Comparison of ENCODE assay signal across 25 cellular contexts in the genomic region with DNA sequence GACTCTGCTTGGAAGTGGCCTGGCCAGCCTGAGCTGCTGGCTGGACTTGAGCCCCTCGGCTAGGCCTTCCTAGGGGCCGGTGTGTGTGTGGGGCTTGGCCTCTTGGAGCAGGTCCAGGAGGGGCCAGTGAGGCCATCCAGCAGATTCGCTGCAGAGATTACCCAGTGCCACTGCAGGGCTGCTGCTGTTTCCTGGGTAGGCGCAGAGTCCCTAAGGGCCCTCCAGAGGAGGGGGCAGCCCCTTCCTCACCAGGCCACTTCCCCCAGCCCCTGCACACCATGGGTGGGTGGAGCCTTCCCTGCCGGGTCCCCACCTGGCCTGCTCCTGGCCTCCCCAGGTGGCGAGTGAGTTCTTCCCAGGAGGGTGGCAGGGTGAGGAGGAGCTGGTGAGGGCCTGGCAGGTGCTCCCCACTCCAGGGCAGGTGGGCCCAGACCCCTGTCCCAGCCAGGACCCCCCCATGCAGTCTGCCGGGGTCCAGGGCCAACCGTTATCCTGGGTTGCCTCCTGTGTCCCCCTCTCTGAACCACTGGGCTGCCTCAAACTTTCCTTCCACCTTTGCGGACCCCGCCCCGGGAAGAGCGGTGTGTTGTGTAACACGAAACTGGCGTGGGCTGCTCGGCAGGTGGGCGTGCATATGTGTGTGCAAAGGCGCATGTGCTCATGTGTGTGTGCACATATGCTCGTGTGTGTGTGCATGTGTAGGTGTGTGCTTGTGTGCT. TPM values are rescaled to one million over a fixed set of nuclear protein-coding genes. Genes with fewer than 3 reads are reported as not detected.
DNase-seq lines count a peak whose midpoint lies in the region; ATAC-seq, FAIRE-seq and TF ChIP-seq lines count a peak whose summit lies in the region.
"Had no signal": no experiment of that assay in that cellular context is flagged by ENCODE, and none has a peak within 500 bp of the region (broad histone marks: within the 10 kb centered on the region; RNA-seq: fewer than 3 reads in every experiment).

No MANE protein-coding gene starts in this region.

- no peak overlapping the region for H2AFZ ChIP-seq in HepG2 (ENCODE audit: low read length)

- peaks cover 1% of the 10 kb centered on the region for H3K27me3 ChIP-seq in bronchial epithelial cell (ENCODE audit: control insufficient read depth, insufficient read depth, low read length)
- H3K27me3 ChIP-seq in HepG2 (ENCODE audit: control insufficient read depth in 1 of 2, insufficient read depth in 2 of 2, low read length in 2 of 2): peaks cover 5 to 22% of the 10 kb centered on the region in 2 experiments
- H3K27me3 ChIP-seq in spleen (replicated peaks in 1 of 7): peaks cover 0 to 75% (median 13%) of the 10 kb centered on the region in 7 donors
- H3K27me3 ChIP-seq: MG63, pancreas had no signal

- WGBS in HepG2 (ENCODE audit: low lambda C conversion rate): 65% methylated on average over 4 of the region's 18 CpGs
- 65 to 78% (median 70%) methylated on average over 15 to 18 of the region's 18 CpGs for WGBS in spleen, 5 donors

- H3K27ac ChIP-seq in HepG2 (ENCODE audit: extremely low read length, insufficient read depth, low read length) (no peak overlapping the region), spleen (no peak overlapping the region)
- H3K27ac ChIP-seq: adrenal gland, cardiac muscle cell, pancreas, VCaP had no signal

- POLR2A ChIA-PET in HepG2 (lab: Yijun Ruan, JAX): no interaction called here

- H4K20me1 ChIP-seq in HepG2 (ENCODE audit: insufficient read depth, low read length): no peaks in the 10 kb centered on the region

- in situ Hi-C loops in HepG2 (cut with HindIII; ENCODE audit: extremely low pct_ligation_motif_present, low pct_unique_long_range_greater_than_20kb): no loop called here

- TF ChIP-seq EP300 in HepG2 (IDR thresholded peaks at IDR 0.05; ENCODE audit: low read depth in 2 of 2, low read length in 2 of 2): no peak
- TF ChIP-seq EP300 in HepG2 (CRISPR knock-in tag; IDR thresholded peaks at IDR 0.05; ENCODE audit: borderline replicate concordance): no peak

- CTCF ChIA-PET in HepG2 (lab: Yijun Ruan, JAX; ENCODE audit: low intra/inter-chr PET ratio, low total read pairs): no interaction called here

- H3K9ac ChIP-seq in HepG2 (ENCODE audit: insufficient read depth, low read depth, low read length): no peak overlapping the region

- TF ChIP-seq CTCF in bronchial epithelial cell (IDR thresholded peaks at IDR 0.05; ENCODE audit: insufficient read depth, low read length, severe bottlenecking): no peak
- no peak for TF ChIP-seq CTCF in HepG2 (CRISPR knock-in tag; IDR thresholded peaks at IDR 0.05)
- TF ChIP-seq CTCF in spleen (IDR thresholded peaks at IDR 0.05 in 8 of 11, conservative IDR thresholded peaks at IDR 0.05 in 3 of 11): no peak

- no TSS peak for BruUV-seq in HepG2 (replicated peaks; lab: Mats Ljungman, UMichigan)

- TF ChIP-seq RAD21 in HepG2 (CRISPR knock-in tag; IDR thresholded peaks at IDR 0.05): no peak

- H3K4me3 ChIP-seq in bronchial epithelial cell (ENCODE audit: low read depth, low read length) (no peak overlapping the region), HepG2 (replicated peaks in 1 of 3; ENCODE audit: insufficient read depth in 1 of 3, low read depth in 2 of 3, low read length in 3 of 3) (no peak overlapping the region), spleen (no peak overlapping the region)
- H3K4me3 ChIP-seq: adrenal gland, cardiac muscle cell, GM12878, lung, MG63, pancreas, smooth muscle cell had no signal

- FAIRE-seq in bronchial epithelial cell (lab: Jason Lieb, UNC): peak; percentile 7
- FAIRE-seq in HepG2 (lab: Jason Lieb, UNC): no peak
- no peak for FAIRE-seq in GM12892 (lab: Jason Lieb, UNC)
- FAIRE-seq: GM12878, pancreas had no signal

- DNase-seq in activated effector memory CD4-positive, alpha-beta T cell treated with anti-CD3 and anti-CD28 coated beads, Interleukin-2, amount 50 U/mL, for 16 hours: peak; percentile 57
- no peak for DNase-seq in activated effector memory CD4-positive, alpha-beta T cell treated with Interleukin-2 at 50 U/mL for 16 hours
- DNase-seq in bronchial epithelial cell (ENCODE audit: low read depth) (peak; percentile 9), HepG2 (ENCODE audit: low spot score) (no peak), spleen (peak; percentile 66), GM12892 (ENCODE audit: insufficient read length) (no peak), A172 (ENCODE audit: low spot score) (no peak)
- DNase-seq: CD4-positive, CD25-positive, alpha-beta regulatory T cell; GOT3; MG63; NCI-H146; NCI-H2227 treated with DMSO at 0.1 percent for 48 hours; NCI-H774; OCI-M1; substantia nigra had no signal

- no peaks in the 10 kb centered on the region for H3K4me1 ChIP-seq in HepG2 (ENCODE audit: insufficient read depth, low read length)
- H3K4me1 ChIP-seq in spleen: no peaks in the 10 kb centered on the region
- H3K4me1 ChIP-seq: adrenal gland, pancreas had no signal

- no peak for ATAC-seq in HepG2
- no peak for ATAC-seq in HG02981 (IDR thresholded peaks at IDR 0.05; ENCODE audit: unreplicated experiment)
- ATAC-seq: GM12878, pancreas had no signal

- H3K9me3 ChIP-seq in HepG2 (ENCODE audit: low read length): no peaks in the 10 kb centered on the region
- no peaks in the 10 kb centered on the region for H3K9me3 ChIP-seq in spleen
- H3K9me3 ChIP-seq: adrenal gland, MG63, pancreas had no signal

- TF ChIP-seq POLR2A in HepG2 (IDR thresholded peaks at IDR 0.05; ENCODE audit: insufficient read depth in 1 of 2, low read depth in 2 of 2, low read length in 2 of 2) (no peak), spleen (IDR thresholded peaks at IDR 0.05) (no peak), GM12892 (IDR thresholded peaks at IDR 0.05; ENCODE audit: low read depth, low read length) (no peak)

- H3K79me2 ChIP-seq in HepG2 (ENCODE audit: insufficient read depth, low read length): no peaks in the 10 kb centered on the region

- H3K36me3 ChIP-seq in bronchial epithelial cell (ENCODE audit: control insufficient read depth, insufficient read depth, low read length) (no peaks in the 10 kb centered on the region), HepG2 (replicated peaks in 1 of 2; ENCODE audit: control insufficient read depth in 1 of 2, insufficient read depth in 2 of 2, low read length in 2 of 2) (no peaks in the 10 kb centered on the region), spleen (no peaks in the 10 kb centered on the region)
- H3K36me3 ChIP-seq: adrenal gland, cardiac muscle cell, MG63, pancreas had no signal

- intact Hi-C loops in HepG2 (cut with micrococcal nuclease; ENCODE audit: unreplicated experiment) (no loop called here), spleen (cut with DNase I; ENCODE audit: low total_unique reads) (no loop called here)

- H3K4me2 ChIP-seq in HepG2 (ENCODE audit: low read depth, low read length): no peak overlapping the region
- H3K4me2 ChIP-seq: smooth muscle cell had no signal

RNA-seq across cellular contexts. Expression of a gene that starts 25.1 kb away (rescaled TPM):
- total RNA-seq in bronchial epithelial cell (0.53 and 6.9 TPM in 2 replicates), HepG2 (2016; rRNA removed; fragmentation: Illumina TruSeq; extraction: Trizol) (not detected in 2 replicates), spleen (under 1 TPM in 4 of 7 donors, not detected in 3; 0.09 to 0.28 (median 0.18) TPM)
- not detected in 2 replicates for total RNA-seq in HepG2 (2016; cell fraction: cytosol; rRNA removed; fragmentation: Illumina TruSeq; extraction: Trizol; ENCODE audit: low read depth)
- not detected in 2 replicates for total RNA-seq in HepG2 (2016; cell fraction: insoluble cytoplasmic fraction; rRNA removed; fragmentation: Illumina TruSeq; extraction: Trizol)
- total RNA-seq in HepG2 (2016; cell fraction: membrane; rRNA removed; fragmentation: Illumina TruSeq; extraction: Trizol): not detected in 2 replicates
- not detected in 2 replicates for total RNA-seq in HepG2 (2016; cell fraction: nucleus; rRNA removed; fragmentation: Illumina TruSeq; extraction: Trizol)
- polyA plus RNA-seq in HepG2 (2011; rRNA removed) (not detected in 2 replicates), spleen (under 1 TPM; 0.05 to 0.67 (median 0.32) TPM)
- not detected in 2 replicates for polyA plus RNA-seq in HepG2 (2011; cell fraction: cytosol; rRNA removed)
- polyA plus RNA-seq in HepG2 (2011; cell fraction: nucleus; rRNA removed): not detected in 2 replicates
- polyA plus RNA-seq in HepG2 (2012): not detected in 2 replicates
- not detected in 2 replicates for polyA plus RNA-seq in HepG2 (2016; cell fraction: cytosol; fragmentation: Illumina TruSeq; extraction: Trizol; ENCODE audit: low read depth)
- polyA plus RNA-seq in HepG2 (2016; cell fraction: insoluble cytoplasmic fraction; fragmentation: Illumina TruSeq; extraction: Trizol; ENCODE audit: low read depth): not detected in 2 replicates
- polyA plus RNA-seq in HepG2 (2016; cell fraction: membrane; fragmentation: Illumina TruSeq; extraction: Trizol; ENCODE audit: low read depth): not detected in 2 replicates
- not detected in 2 replicates for polyA plus RNA-seq in HepG2 (2016; cell fraction: nucleus; fragmentation: Illumina TruSeq; extraction: Trizol; ENCODE audit: insufficient read depth, low read depth)
- polyA minus RNA-seq in HepG2 (2011; rRNA and poly(A)+ RNA removed; ENCODE audit: low replicate concordance): 0.37 TPM in 1 of 2 replicates, not detected in the other
- not detected in 2 replicates for polyA minus RNA-seq in HepG2 (2011; cell fraction: cytosol; rRNA and poly(A)+ RNA removed)
- polyA minus RNA-seq in HepG2 (2011; cell fraction: nucleus; rRNA and poly(A)+ RNA removed): not detected in 2 replicates
- polyA plus RNA-seq in GM12892 (2012; ENCODE audit: missing spikeins): not detected
- total RNA-seq in A172 (2014; rRNA removed; shearing (Covaris generic)): not detected in 2 replicates
- total RNA-seq: A673; activated T-helper 1 cell treated with anti-CD3 and anti-CD28 coated beads, Interleukin-12 subunit alpha, Interleukin-12 subunit beta, Interleukin-2, Interleukin-4 antibody, amounts not matched to agents 30 ng/mL and 10 ng/mL and 1 ng/mL, durations not matched to agents 14 hours and 24 hours and 36 hours; CD4-positive, CD25-positive, alpha-beta regulatory T cell; GM12878 had no signal
- polyA plus RNA-seq: CD4-positive, CD25-positive, alpha-beta regulatory T cell; GM12878 had no signal

RNA-seq across cellular contexts. Expression of a gene that starts 27.7 kb away (rescaled TPM):
- total RNA-seq in bronchial epithelial cell (0.26 and 1.0 TPM in 2 replicates), HepG2 (2016; rRNA removed; fragmentation: Illumina TruSeq; extraction: Trizol) (not detected in 2 replicates), spleen (10 to 100 TPM in 4 of 7 donors, 1 to 10 TPM in 3; 7.4 to 21.9 (median 10.3) TPM)
- total RNA-seq in HepG2 (2016; cell fraction: cytosol; rRNA removed; fragmentation: Illumina TruSeq; extraction: Trizol; ENCODE audit: low read depth): not detected in 2 replicates
- total RNA-seq in HepG2 (2016; cell fraction: insoluble cytoplasmic fraction; rRNA removed; fragmentation: Illumina TruSeq; extraction: Trizol): not detected in 2 replicates
- not detected in 2 replicates for total RNA-seq in HepG2 (2016; cell fraction: membrane; rRNA removed; fragmentation: Illumina TruSeq; extraction: Trizol)
- total RNA-seq in HepG2 (2016; cell fraction: nucleus; rRNA removed; fragmentation: Illumina TruSeq; extraction: Trizol): not detected in 2 replicates
- polyA plus RNA-seq in HepG2 (2011; rRNA removed) (not detected in 2 replicates), spleen (1 to 10 TPM in 2 of 3 donors, under 1 TPM in 1; 0.72 to 7.8 (median 1.2) TPM)
- not detected in 2 replicates for polyA plus RNA-seq in HepG2 (2011; cell fraction: cytosol; rRNA removed)
- polyA plus RNA-seq in HepG2 (2011; cell fraction: nucleus; rRNA removed): not detected in 2 replicates
- polyA plus RNA-seq in HepG2 (2012): not detected in 2 replicates
- not detected in 2 replicates for polyA plus RNA-seq in HepG2 (2016; cell fraction: cytosol; fragmentation: Illumina TruSeq; extraction: Trizol; ENCODE audit: low read depth)
- not detected in 2 replicates for polyA plus RNA-seq in HepG2 (2016; cell fraction: insoluble cytoplasmic fraction; fragmentation: Illumina TruSeq; extraction: Trizol; ENCODE audit: low read depth)
- polyA plus RNA-seq in HepG2 (2016; cell fraction: membrane; fragmentation: Illumina TruSeq; extraction: Trizol; ENCODE audit: low read depth): not detected in 2 replicates
- polyA plus RNA-seq in HepG2 (2016; cell fraction: nucleus; fragmentation: Illumina TruSeq; extraction: Trizol; ENCODE audit: insufficient read depth, low read depth): not detected in 2 replicates
- 0.02 and 12.4 TPM in 2 replicates for polyA minus RNA-seq in HepG2 (2011; rRNA and poly(A)+ RNA removed; ENCODE audit: low replicate concordance)
- polyA minus RNA-seq in HepG2 (2011; cell fraction: cytosol; rRNA and poly(A)+ RNA removed): 0.18 and 0.30 TPM in 2 replicates
- polyA minus RNA-seq in HepG2 (2011; cell fraction: nucleus; rRNA and poly(A)+ RNA removed): 0.13 TPM in 1 of 2 replicates, not detected in the other
- not detected for polyA plus RNA-seq in GM12892 (2012; ENCODE audit: missing spikeins)
- total RNA-seq in A172 (2014; rRNA removed; shearing (Covaris generic)): 2.4 and 3.0 TPM in 2 replicates
- polyA plus RNA-seq: CD4-positive, CD25-positive, alpha-beta regulatory T cell; GM12878 had no signal

Comparison
In these comparisons a context has a peak if more than half of its experiments do, and no peak if none do; other contexts are left out.
1. DNase-seq: peak in activated effector memory CD4-positive, alpha-beta T cell treated with anti-CD3 and anti-CD28 coated beads, Interleukin-2, amount 50 U/mL, for 16 hours (single experiment), bronchial epithelial cell (single experiment) and spleen (single experiment); none in activated effector memory CD4-positive, alpha-beta T cell treated with Interleukin-2 at 50 U/mL for 16 hours (single experiment), HepG2 (single experiment), GM12892 (single experiment) and A172 (single experiment).